ENCODE assay signal across 14 cellular contexts in genomic region chr9:127162046-127162445, GRCh38. TPM values are rescaled to one million over a fixed set of nuclear protein-coding genes. Genes with fewer than 3 reads are reported as not detected.
A peak's percentile ranks its signal among the peaks of the same experiment; 100 is the strongest.
DNase-seq lines count a peak whose midpoint lies in the region; FAIRE-seq and TF ChIP-seq lines count a peak whose summit lies in the region.
"Had no signal": no experiment of that assay in that cellular context is flagged by ENCODE, and none has a peak within 500 bp of the region (broad histone marks: within the 10 kb centered on the region; RNA-seq: fewer than 3 reads in every experiment).

No MANE protein-coding gene starts in this region.

- TF ChIP-seq CTCF in H9 (conservative IDR thresholded peaks at IDR 0.05) (no peak), VCaP (conservative IDR thresholded peaks at IDR 0.05) (no peak)

- no peak overlapping the region for H3K4me3 Mint-ChIP-seq in H9
- H3K4me3 Mint-ChIP-seq: CD14-positive monocyte had no signal

- H3K56ac ChIP-seq in H9 (ENCODE audit: insufficient read length, low read depth, low read length) = no peak overlapping the region

- H3K23ac ChIP-seq in H9 (ENCODE audit: insufficient read length, low read depth, low read length) = no peak overlapping the region

- in situ Hi-C loops in GM23248 (cut with MboI) = no loop called here

- no peaks in the 10 kb centered on the region for H3K27me3 ChIP-seq in H9 (ENCODE audit: insufficient read depth, low read length)
- H3K27me3 ChIP-seq in GM23248 (replicated peaks; ENCODE audit: insufficient read depth) = no peaks in the 10 kb centered on the region
- H3K27me3 ChIP-seq: cardiac muscle cell, esophagus muscularis mucosa, right atrium auricular region had no signal

- H3K9me3 ChIP-seq in H9 (ENCODE audit: control insufficient read depth, low read depth, low read length) (no peaks in the 10 kb centered on the region), GM23248 (ENCODE audit: low read depth) (no peaks in the 10 kb centered on the region)
- H3K9me3 ChIP-seq: esophagus muscularis mucosa, right atrium auricular region had no signal

- no peaks in the 10 kb centered on the region for H3K23me2 ChIP-seq in H9 (ENCODE audit: insufficient read length, low read depth, low read length, poor library complexity, severe bottlenecking)

- no peak overlapping the region for H3K4me3 ChIP-seq in GM23248
- H3K4me3 ChIP-seq: cardiac muscle cell, esophagus muscularis mucosa, right atrium auricular region had no signal

- peaks cover 2% of the 10 kb centered on the region; the same call in 1 of the 2 replicates for H3K4me1 ChIP-seq in H9 (ENCODE audit: insufficient read depth, low read length)
- H3K4me1 ChIP-seq in GM23248 (ENCODE audit: insufficient read depth) = peaks cover 36% of the 10 kb centered on the region

- H3K14ac ChIP-seq in H9 (ENCODE audit: insufficient read depth, low read length) = no peak overlapping the region

- H3K36me3 Mint-ChIP-seq in H9 (ENCODE audit: insufficient read depth in 1 of 3, low read depth in 3 of 3) = no peaks in the 10 kb centered on the region
- H3K36me3 Mint-ChIP-seq: CD14-positive monocyte had no signal

- no peak overlapping the region for H4K8ac ChIP-seq in H9 (replicated peaks; ENCODE audit: insufficient read length, low read depth, low read length)

- H3F3A ChIP-seq in GM23248 (ENCODE audit: insufficient read depth) = peaks cover 17% of the 10 kb centered on the region; the same call in 1 of the 2 replicates

- no peak overlapping the region for H2BK12ac ChIP-seq in H9 (ENCODE audit: insufficient read length, low read depth, low read length)

- H2BK15ac ChIP-seq in H9 (ENCODE audit: low read depth, low read length) = no peak overlapping the region

- no peak overlapping the region for H3K27ac ChIP-seq in H9 (ENCODE audit: insufficient read length, low read depth, low read length)
- peak overlapping the region; percentile 45 for H3K27ac ChIP-seq in VCaP
- H3K27ac ChIP-seq in GM23248 = no peak overlapping the region
- H3K27ac ChIP-seq: cardiac muscle cell, esophagus muscularis mucosa, right atrium auricular region had no signal

- no peak overlapping the region for H3K18ac ChIP-seq in H9 (ENCODE audit: insufficient read length, low read depth, low read length)

- H3K79me2 ChIP-seq in H9 (ENCODE audit: insufficient read depth, low read length) (no peaks in the 10 kb centered on the region), GM23248 (ENCODE audit: insufficient read depth) (no peaks in the 10 kb centered on the region)

- H4K5ac ChIP-seq in H9 (ENCODE audit: insufficient read length, low read depth, low read length) = no peak overlapping the region

- H3K4me2 ChIP-seq in H9 (ENCODE audit: insufficient read depth, insufficient read length, low read length) (no peak overlapping the region), GM23248 (ENCODE audit: unreplicated experiment) (no peak overlapping the region)

- no peak overlapping the region for H3T11ph ChIP-seq in H9 (ENCODE audit: low read length)

- H3K27me3 Mint-ChIP-seq in H9 (ENCODE audit: low read depth) = no peaks in the 10 kb centered on the region

- WGBS in H9 (ENCODE audit: extremely low coverage, insufficient read length, low lambda C conversion rate) = no CpG with 5 or more reads among the region's 5 CpGs
- WGBS in GM23248 (ENCODE audit: low coverage in 1 of 2, low lambda C conversion rate in 2 of 2, missing lambda C conversion rate in 2 of 2), 2 experiments = 64 to 68% methylated on average over 5 of the region's 5 CpGs

- H3K9me2 ChIP-seq in GM23248 (ENCODE audit: insufficient read depth) = no peaks in the 10 kb centered on the region

- no peak overlapping the region for H3K4ac ChIP-seq in H9 (ENCODE audit: low read depth, low read length)

- H3K9ac ChIP-seq in H9 (ENCODE audit: extremely low read depth, insufficient read length, low read length) (no peak overlapping the region), GM23248 (no peak overlapping the region)

- H3K27ac Mint-ChIP-seq in H9 = peak overlapping the region in 2 of 3 experiments; percentile 1 to 5; a peak in 1 of 7 replicates

- H2AFZ ChIP-seq in H9 (ENCODE audit: low read length) (no peak overlapping the region), GM23248 (no peak overlapping the region)

- H2BK20ac ChIP-seq in H9 (ENCODE audit: low read depth, low read length, poor library complexity, severe bottlenecking) = no peak overlapping the region

- H3K79me1 ChIP-seq in H9 (ENCODE audit: insufficient read depth, low read depth, low read length, poor library complexity, severe bottlenecking) = no peaks in the 10 kb centered on the region

- no peaks in the 10 kb centered on the region for H4K20me1 ChIP-seq in H9 (ENCODE audit: control insufficient read depth, insufficient read depth, insufficient read length)
- H4K20me1 ChIP-seq in GM23248 (ENCODE audit: insufficient read depth) = no peaks in the 10 kb centered on the region

- H4K91ac ChIP-seq in H9 (ENCODE audit: insufficient read length, low read depth, low read length) = no peak overlapping the region

- H3K36me3 ChIP-seq in GM23248 (ENCODE audit: low read depth) = no peaks in the 10 kb centered on the region
- H3K36me3 ChIP-seq: cardiac muscle cell, right atrium auricular region had no signal

- H3K9me3 Mint-ChIP-seq in H9 = no peaks in the 10 kb centered on the region
- H3K9me3 Mint-ChIP-seq: CD14-positive monocyte had no signal

- DNase-seq in CD1c-positive myeloid dendritic cell (ENCODE audit: extremely low spot score) = peak; percentile 6
- no peak for DNase-seq in H9
- peak; percentile 32 for DNase-seq in iris pigment epithelial cell (ENCODE audit: low read depth)
- DNase-seq in D341Med (ENCODE audit: low spot score) = no peak
- DNase-seq in frontal cortex (ENCODE audit: low spot score in 2 of 2) = no peak
- no peak for DNase-seq in NCI-H2171 treated with DMSO at 0.1 percent for 48 hours (lab: John Stamatoyannopoulos, UW)
- no peak for DNase-seq in GM23248
- DNase-seq: NCI-H2227 treated with DMSO at 0.1 percent for 48 hours had no signal

- H2BK5ac ChIP-seq in H9 (ENCODE audit: insufficient read length, low read length) = no peak overlapping the region

- H2AK5ac ChIP-seq in H9 (ENCODE audit: insufficient read length, low read length) = no peak overlapping the region

- peaks cover 23 to 25% of the 10 kb centered on the region in 2 experiments for H3K4me1 Mint-ChIP-seq in H9

- no peak for FAIRE-seq in frontal cortex (lab: Jason Lieb, UNC)
- FAIRE-seq: RCC 7860 had no signal

- no peak overlapping the region for H2BK120ac ChIP-seq in H9 (ENCODE audit: low read depth, low read length, poor library complexity, severe bottlenecking)

RNA-seq across cellular contexts. Expression of gene ANGPTL2, which starts 39.6 kb away (rescaled TPM):
- total RNA-seq in H9 (2021) (4.8 and 5.1 TPM in 2 replicates), frontal cortex (2.0 TPM)
- 9.0 and 12.3 TPM in 2 replicates for total RNA-seq in GM23248 (2014; rRNA removed; shearing (Covaris generic))
- 8.8 and 9.5 TPM in 2 replicates for polyA plus RNA-seq in GM23248 (2016; fragmentation: Nextera tagmentation; extraction: Ambion mirVana)
- polyA plus RNA-seq: CD14-positive monocyte had no signal

Comparison
In these comparisons a context has a peak if more than half of its experiments do, and no peak if none do; other contexts are left out.
1. DNase-seq: peak in CD1c-positive myeloid dendritic cell (single experiment) and iris pigment epithelial cell (single experiment); none in H9 (single experiment), D341Med (single experiment), frontal cortex (0 of 2), NCI-H2171 treated with DMSO at 0.1 percent for 48 hours (single experiment) and GM23248 (single experiment).